Comparison of ENCODE assay signal across 14 cellular contexts in genomic region chr1:154145986-154146385, GRCh38. TPM values are rescaled to one million over a fixed set of nuclear protein-coding genes. Genes with fewer than 3 reads are reported as not detected.
A peak's percentile ranks its signal among the peaks of the same experiment; 100 is the strongest.
DNase-seq lines count a peak whose midpoint lies in the region; ATAC-seq and TF ChIP-seq lines count a peak whose summit lies in the region.
"Had no signal": no experiment of that assay in that cellular context is flagged by ENCODE, and none has a peak within 500 bp of the region (broad histone marks: within the 10 kb centered on the region; RNA-seq: fewer than 3 reads in every experiment).

No MANE protein-coding gene starts in this region.

- H3K36me3 ChIP-seq in A673 (ENCODE audit: insufficient read depth, low read length, poor library complexity, severe bottlenecking) (no peaks in the 10 kb centered on the region), RWPE2 (ENCODE audit: low read depth) (no peaks in the 10 kb centered on the region)
- H3K36me3 ChIP-seq: SJSA1 had no signal

- no peaks in the 10 kb centered on the region for H3K27me3 ChIP-seq in A673 (replicated peaks; ENCODE audit: insufficient read depth, low read depth, low read length, poor library complexity)
- no peaks in the 10 kb centered on the region for H3K27me3 ChIP-seq in RWPE2 (ENCODE audit: insufficient read depth, poor library complexity, severe bottlenecking)
- H3K27me3 ChIP-seq: SJSA1 had no signal

- DNase-seq in A673 (ENCODE audit: low spot score) (no peak), GM12865 (ENCODE audit: low read depth) (no peak), RWPE2 (ENCODE audit: low spot score) (no peak), fibroblast of mammary gland (ENCODE audit: low read depth) (no peak), GM03348 (ENCODE audit: low spot score) (no peak), 8988T (no peak), NCI-H128 (lab: John Stamatoyannopoulos, UW; ENCODE audit: unreplicated experiment) (no peak)
- DNase-seq: anterior cingulate cortex, H7, left ventricle myocardium superior, NCI-H2029, right cardiac atrium had no signal

- POLR2A ChIA-PET in A673 (lab: Charles Lee; ENCODE audit: low non-redundant PET) = interaction anchor here (0.6 kb wide), 1 partner anchor 33 kb away, joined by 6 read pairs; no protein-coding TSS in a partner anchor

- peak; percentile 59 for TF ChIP-seq CTCF in A673 (conservative IDR thresholded peaks at IDR 0.05; ENCODE audit: low read depth, low read length)
- peak; percentile 42 for TF ChIP-seq CTCF in GM12865 (IDR thresholded peaks at IDR 0.05; ENCODE audit: insufficient read depth, low read depth, low read length, missing control alignments)
- TF ChIP-seq CTCF in RWPE2 (IDR thresholded peaks at IDR 0.05; ENCODE audit: poor library complexity, severe bottlenecking) = peak; percentile 61
- peak; percentile 52 for TF ChIP-seq CTCF in fibroblast of mammary gland (conservative IDR thresholded peaks at IDR 0.05; ENCODE audit: control insufficient read depth, insufficient read depth, low read depth, low read length)

- CTCF ChIA-PET in A673 (lab: Charles Lee) = no interaction called here

- H3K9me3 ChIP-seq in A673 (ENCODE audit: low read depth, low read length, poor library complexity, severe bottlenecking) = no peaks in the 10 kb centered on the region
- no peaks in the 10 kb centered on the region for H3K9me3 ChIP-seq in RWPE2 (ENCODE audit: severe bottlenecking)
- H3K9me3 ChIP-seq: SJSA1 had no signal

- BruUV-seq in A673 (replicated peaks; lab: Mats Ljungman, UMichigan) = no TSS peak

- H3K4me1 ChIP-seq in A673 (ENCODE audit: insufficient read depth, low read length, poor library complexity, severe bottlenecking) (no peaks in the 10 kb centered on the region), RWPE2 (ENCODE audit: insufficient read depth, poor library complexity, severe bottlenecking) (no peaks in the 10 kb centered on the region)
- H3K4me1 ChIP-seq: SJSA1 had no signal

- intact Hi-C loops in A673 (cut with micrococcal nuclease; ENCODE audit: unreplicated experiment) = no loop called here

- H3K27ac ChIP-seq in A673 (ENCODE audit: low read depth, low read length, poor library complexity, severe bottlenecking) = no peak overlapping the region
- H3K27ac ChIP-seq in RWPE2 (ENCODE audit: poor library complexity, severe bottlenecking) = no peak overlapping the region
- H3K27ac ChIP-seq: SJSA1 had no signal

- ATAC-seq in RWPE2 (ENCODE audit: low read depth) (no peak; the same call in 2 of the 3 replicates), GM21825 (IDR thresholded peaks at IDR 0.05; ENCODE audit: unreplicated experiment) (no peak)
- ATAC-seq: left ventricle myocardium superior, right cardiac atrium had no signal

- H3K4me3 ChIP-seq in A673 (ENCODE audit: low read depth, low read length, poor library complexity, severe bottlenecking) (no peak overlapping the region), GM12865 (ENCODE audit: low read depth, low read length) (no peak overlapping the region), RWPE2 (ENCODE audit: severe bottlenecking) (no peak overlapping the region), fibroblast of mammary gland (ENCODE audit: control insufficient read depth, low read depth, low read length) (no peak overlapping the region)
- H3K4me3 ChIP-seq: SJSA1 had no signal

RNA-seq across cellular contexts. Expression of gene NUP210L, which starts 8.9 kb away (rescaled TPM):
- total RNA-seq in A673 (2021) = 0.04 and 0.09 TPM in 2 replicates
- total RNA-seq: SJSA1 had no signal

RNA-seq across cellular contexts. Expression of gene TPM3, which starts 45.9 kb away (rescaled TPM):
- total RNA-seq in A673 (2021) = 661 and 746 TPM in 2 replicates
